ENCODE assay signal across 8 cellular contexts in genomic region chr5:2751592-2752021, GRCh38. TPM values are rescaled to one million over a fixed set of nuclear protein-coding genes. Genes with fewer than 3 reads are reported as not detected.
DNase-seq lines count a peak whose midpoint lies in the region; ATAC-seq and TF ChIP-seq lines count a peak whose summit lies in the region.

Gene IRX2, minus strand, starts transcription at chr5:2751677. Its CDS starts 264 bp downstream, at chr5:2751413.

- H3K4me3 ChIP-seq in lower lobe of right lung, result peak within 1 kb of the TSS; percentile 55

- H3K27ac ChIP-seq in lower lobe of right lung, result peak within 1 kb of the TSS; percentile 90

- peak; percentile 75 to 88 for ATAC-seq in lower lobe of right lung

- no peaks in the 10 kb centered on the region for H3K9me3 ChIP-seq in lower lobe of right lung

- H3K36me3 ChIP-seq in lower lobe of right lung, result no peaks in the 10 kb centered on the region

- peaks cover 87% of the 10 kb centered on the region for H3K27me3 ChIP-seq in lower lobe of right lung (ENCODE audit: low read depth)

- no peak for TF ChIP-seq CTCF in lower lobe of right lung (IDR thresholded peaks at IDR 0.05)

- H3K4me1 ChIP-seq in lower lobe of right lung, result peaks cover 12% of the 10 kb centered on the region

- DNase-seq in DMS114 treated with DMSO at 0.1 percent for 48 hours (lab: John Stamatoyannopoulos, UW; ENCODE audit: unreplicated experiment), result peak; percentile 83
- peak; percentile 98 for DNase-seq in NCI-H2171 (lab: John Stamatoyannopoulos, UW)
- peak; percentile 20 to 64 for DNase-seq in dermis microvascular lymphatic vessel endothelial cell (ENCODE audit: low read depth in 2 of 2)
- peak; percentile 93 for DNase-seq in lower lobe of right lung
- DNase-seq in kidney glomerular epithelial cell (lab: John Stamatoyannopoulos, UW), result no peak
- no peak for DNase-seq in activated effector memory CD4-positive, alpha-beta T cell treated with anti-CD3 and anti-CD28 coated beads, Interleukin-2, amount 50 U/mL, for 16 hours
- no peak for DNase-seq in central memory CD4-positive, alpha-beta T cell
- DNase-seq in stimulated activated CD4-positive, alpha-beta T cell treated with anti-CD3 and anti-CD28 coated beads, Interleukin-4, amount 100 ng/mL, for 4 hours, result no peak

- intact Hi-C loops in lower lobe of right lung (cut with DNase I), result no loop called here

RNA-seq across cellular contexts. Expression of gene IRX2, which starts in this region (rescaled TPM):
- total RNA-seq in dermis microvascular lymphatic vessel endothelial cell (under 0.01 and 1.5 TPM in 2 replicates), lower lobe of right lung (52.1 TPM)

Comparison
In these comparisons a context has a peak if more than half of its experiments do, and no peak if none do; other contexts are left out.
1. RNA of gene IRX2 (total RNA-seq): 52.1 TPM in lower lobe of right lung (single experiment); under 0.01 to 1.5 TPM in dermis microvascular lymphatic vessel endothelial cell; every median in the first group is over 10 times any median in the second.
2. DNase-seq: peak in DMS114 treated with DMSO at 0.1 percent for 48 hours (single experiment), NCI-H2171 (single experiment), dermis microvascular lymphatic vessel endothelial cell (2 of 2) and lower lobe of right lung (single experiment); none in kidney glomerular epithelial cell (single experiment), activated effector memory CD4-positive, alpha-beta T cell treated with anti-CD3 and anti-CD28 coated beads, Interleukin-2, amount 50 U/mL, for 16 hours (single experiment), central memory CD4-positive, alpha-beta T cell (single experiment) and stimulated activated CD4-positive, alpha-beta T cell treated with anti-CD3 and anti-CD28 coated beads, Interleukin-4, amount 100 ng/mL, for 4 hours (0 of 2).